In genomic region chr10:43573250-43574034, GRCh38 we compare ENCODE assay signal across 8 cellular contexts. TPM values are rescaled to one million over a fixed set of nuclear protein-coding genes. Genes with fewer than 3 reads are reported as not detected.
DNase-seq lines count a peak whose midpoint lies in the region; ATAC-seq, FAIRE-seq and TF ChIP-seq lines count a peak whose summit lies in the region.

No MANE protein-coding gene starts in this region.

- H2BK15ac ChIP-seq in H1 (ENCODE audit: low read length): no peak overlapping the region

- 0 out of 2 replicates have a peak overlapping the region, but pooled peaks have one; percentile 11 for H2AFZ ChIP-seq in H1 (ENCODE audit: low read length)

- no peak overlapping the region for H2BK20ac ChIP-seq in H1 (ENCODE audit: low read length)

- H3K4me1 Mint-ChIP-seq in neural crest cell: peaks cover 38% of the 10 kb centered on the region

- peaks cover 25 to 53% of the 10 kb centered on the region in 2 experiments for H3K9me3 ChIP-seq in H1 (ENCODE audit: insufficient read depth in 2 of 2, low read depth in 1 of 2, low read length in 1 of 2)

- no peak overlapping the region for H3K23ac ChIP-seq in H1 (ENCODE audit: insufficient read length)

- no peak overlapping the region for H2BK12ac ChIP-seq in H1 (ENCODE audit: low read depth, low read length)

- no peak overlapping the region for H2BK5ac ChIP-seq in H1 (ENCODE audit: low read depth, low read length)

- H3K27me3 ChIP-seq in BJ (ENCODE audit: control insufficient read depth, insufficient read depth, low read length) (no peaks in the 10 kb centered on the region), H1 (replicated peaks in 1 of 4; ENCODE audit: control insufficient read depth in 3 of 4, extremely low read depth in 1 of 4, insufficient read depth in 3 of 4, low read length in 3 of 4) (peaks cover 0 to 19% (median 9%) of the 10 kb centered on the region in 4 experiments; a peak in 6 of 7 replicates)

- H3K4me1 ChIP-seq in H1 (replicated peaks in 1 of 4; ENCODE audit: control insufficient read depth in 3 of 4, insufficient read depth in 4 of 4, low read length in 3 of 4): peaks cover 0 to 5% (median 1%) of the 10 kb centered on the region in 4 experiments; a peak in 2 of 7 replicates

- no peak for TF ChIP-seq POLR2A in H1 (IDR thresholded peaks at IDR 0.05; ENCODE audit: control extremely low read depth in 1 of 2, low read depth in 2 of 2, low read length in 2 of 2)

- no peak overlapping the region for H3K27ac ChIP-seq in H1 (ENCODE audit: low read depth, low read length)

- H4K5ac ChIP-seq in H1 (ENCODE audit: insufficient read length, low read depth, low read length): no peak overlapping the region

- H3K79me2 ChIP-seq in H1 (ENCODE audit: control insufficient read depth in 1 of 2, insufficient read depth in 2 of 2, low read length in 2 of 2): peaks cover 0 to 3% of the 10 kb centered on the region in 2 experiments; a peak in 1 of 4 replicates

- H3K4me2 ChIP-seq in H1 (ENCODE audit: insufficient read depth in 1 of 2, low read depth in 2 of 2, low read length in 2 of 2): peak overlapping the region; percentile 63 to 96

- H3K9ac ChIP-seq in H1 (replicated peaks in 1 of 4; ENCODE audit: extremely low read depth in 1 of 4, low read depth in 3 of 4, low read length in 3 of 4): peak overlapping the region in 2 of 4 experiments; percentile 3 to 18; a peak in 1 of 7 replicates

- H2AK5ac ChIP-seq in H1 (ENCODE audit: low read depth, low read length): no peak overlapping the region

- 55% methylated on average over 17 of the region's 17 CpGs; no CpG with 5 or more reads in 1 of the 2 experiments for WGBS in H1 (ENCODE audit: extremely low coverage in 1 of 2, insufficient coverage in 1 of 2, insufficient read length in 1 of 2, insufficient replicate concordance in 2 of 2, low coverage in 1 of 2, low lambda C conversion rate in 2 of 2, missing lambda C conversion rate in 1 of 2), 2 experiments

- H3K23me2 ChIP-seq in H1 (ENCODE audit: low read depth, low read length): peaks cover 7% of the 10 kb centered on the region; the same call in 1 of the 2 replicates

- peaks cover 0 to 2% of the 10 kb centered on the region in 2 experiments for H4K20me1 ChIP-seq in H1 (replicated peaks in 1 of 2; ENCODE audit: control insufficient read depth in 1 of 2, insufficient read depth in 2 of 2, low read length in 2 of 2)

- no peak overlapping the region for H3K4ac ChIP-seq in H1 (replicated peaks; ENCODE audit: insufficient read length, low read depth, low read length)

- H3K27me3 Mint-ChIP-seq in neural crest cell (ENCODE audit: low read depth): peaks cover 11% of the 10 kb centered on the region

- peaks cover 24% of the 10 kb centered on the region for H3K36me3 Mint-ChIP-seq in neural crest cell (ENCODE audit: low read depth)

- POLR2A ChIA-PET in BJ (lab: Charles Lee) (no interaction called here), H1 (lab: Charles Lee; ENCODE audit: partially characterized antibody) (interaction anchor here (0.7 to 3.6 kb wide), 6 partner anchors 9 to 671 kb away, joined by 3 to 23 read pairs (median 4); partner anchors contain the start of gene ZNF32)

- H3K4me3 Mint-ChIP-seq in neural crest cell: peak overlapping the region; percentile 85

- no peak overlapping the region for H3K14ac ChIP-seq in H1 (ENCODE audit: insufficient read length)

- H4K91ac ChIP-seq in H1 (replicated peaks; ENCODE audit: insufficient read length, low read length): no peak overlapping the region

- no peaks in the 10 kb centered on the region for H3K36me3 ChIP-seq in BJ (ENCODE audit: control insufficient read depth, insufficient read depth, low read length)
- peaks cover 0 to 10% (median 0%) of the 10 kb centered on the region in 4 experiments; a peak in 2 of 8 replicates for H3K36me3 ChIP-seq in H1 (ENCODE audit: control insufficient read depth in 2 of 4, insufficient read depth in 4 of 4, low read length in 3 of 4)

- no peak for TF ChIP-seq RAD21 in H1 (IDR thresholded peaks at IDR 0.05 in 1 of 2, conservative IDR thresholded peaks at IDR 0.05 in 1 of 2; ENCODE audit: low read depth in 2 of 2, low read length in 2 of 2)

- DNase-seq in BJ (ENCODE audit: low read depth) (no peak), NAMALWA (ENCODE audit: low spot score) (peak; percentile 7), H1 (ENCODE audit: low read depth in 1 of 2, low spot score in 2 of 2) (no peak), neural crest cell (ENCODE audit: low read depth, low spot score) (no peak), GM10266 (ENCODE audit: extremely low spot score) (no peak), NCI-H1092 treated with DMSO at 0.1 percent for 48 hours (lab: John Stamatoyannopoulos, UW) (no peak)

- peak overlapping the region; percentile 95; the same call in 1 of the 2 replicates for H4K8ac ChIP-seq in H1 (ENCODE audit: extremely low read depth, insufficient read depth, low read length)

- no peak overlapping the region for H2BK120ac ChIP-seq in H1 (replicated peaks; ENCODE audit: low read depth, low read length)

- CTCF ChIA-PET in BJ (lab: Yijun Ruan, JAX) (interaction anchor here (0.6 kb wide), 1 partner anchor 93 kb away, joined by 3 read pairs; no protein-coding TSS in a partner anchor), H1 (lab: Charles Lee; ENCODE audit: partially characterized antibody) (interaction anchor here (1.7 kb wide), 1 partner anchor 14 kb away, joined by 5 read pairs; no protein-coding TSS in a partner anchor)

- TF ChIP-seq EP300 in H1 (IDR thresholded peaks at IDR 0.05; ENCODE audit: borderline replicate concordance in 1 of 2, low read depth in 2 of 2, low read length in 2 of 2): no peak

- peak overlapping the region; percentile 20; the same call in 1 of the 2 replicates for H3K18ac ChIP-seq in H1 (ENCODE audit: extremely low read depth, low read length)

- H3K4me3 ChIP-seq in BJ (ENCODE audit: low read depth, low read length) (peak overlapping the region; percentile 64), H1 (ENCODE audit: extremely low read depth in 1 of 4, insufficient read depth in 2 of 4, low read depth in 3 of 4, low read length in 4 of 4) (peak overlapping the region; percentile 26 to 64 (median 46))

- peak overlapping the region; percentile 90 for H3K27ac Mint-ChIP-seq in neural crest cell (ENCODE audit: unreplicated experiment)

- TF ChIP-seq CTCF in BJ (IDR thresholded peaks at IDR 0.05; ENCODE audit: insufficient read depth, low read depth, low read length) (no peak), H1 (IDR thresholded peaks at IDR 0.05; ENCODE audit: control extremely low read depth in 1 of 3, insufficient read depth in 1 of 3, low read depth in 1 of 3, low read length in 3 of 3) (no peak), neural crest cell (conservative IDR thresholded peaks at IDR 0.05) (no peak), GM10266 (IDR thresholded peaks at IDR 0.05; ENCODE audit: control insufficient read depth, insufficient read depth, low read depth, missing control alignments) (no peak)

- no peak for FAIRE-seq in H1 (lab: Jason Lieb, UNC)

- peaks cover 8% of the 10 kb centered on the region; the same call in 1 of the 2 replicates for H3K79me1 ChIP-seq in H1 (ENCODE audit: low read depth, low read length)

- no peak for ATAC-seq in GM19023 (IDR thresholded peaks at IDR 0.05; ENCODE audit: unreplicated experiment)
- ATAC-seq in esophagus mucosa: no peak

- peaks cover 12% of the 10 kb centered on the region for H3K9me3 Mint-ChIP-seq in neural crest cell

- no peak overlapping the region for H3K56ac ChIP-seq in H1 (replicated peaks; ENCODE audit: insufficient read length, low read depth, low read length)

TF ChIP-seq in H1, 55 proteins besides CTCF, POLR2A, EP300 and RAD21:
- TF ChIP-seq CBX5 (IDR thresholded peaks at IDR 0.05; ENCODE audit: low read depth, low read length): no peak
- no peak for TF ChIP-seq SIRT6 (IDR thresholded peaks at IDR 0.05; ENCODE audit: low read length)
- no peak for TF ChIP-seq JUND (IDR thresholded peaks at IDR 0.05; ENCODE audit: low read length)
- peak; percentile 65 for TF ChIP-seq E2F6 (IDR thresholded peaks at IDR 0.05)
- no peak for TF ChIP-seq RNF2 (IDR thresholded peaks at IDR 0.05; ENCODE audit: borderline replicate concordance, low read depth, low read length, missing control alignments, poor library complexity, severe bottlenecking)

RNA-seq across cellular contexts. Expression of gene ZNF239, which starts 1.0 kb away (rescaled TPM):
- polyA plus RNA-seq in BJ (2011; rRNA removed) (5.1 and 5.8 TPM in 2 replicates), H1 (2011; rRNA removed) (1.3 and 2.4 TPM in 2 replicates)
- 3.6 and 5.7 TPM in 2 replicates for polyA minus RNA-seq in BJ (2011; rRNA and poly(A)+ RNA removed)
- 10.3 and 11.4 TPM in 2 replicates for total RNA-seq in H1 (2021; fragmentation: NEBNext Ultra II Directional; extraction: Animal tissue kit (Norgen Biotek cat#: 25700))
- 3.2 TPM for polyA plus RNA-seq in H1 (2011; cell fraction: cytosol; rRNA removed)
- 3.0 TPM for polyA plus RNA-seq in H1 (2011; cell fraction: nucleus; rRNA removed)
- polyA plus RNA-seq in H1 (2012, experiment 1 of 2): 3.3 to 6.3 TPM (median 3.4 TPM) in 4 replicates
- 0.50 TPM for polyA plus RNA-seq in H1 (2012, experiment 2 of 2)
- polyA plus RNA-seq in H1 (2013, experiment 1 of 2): 7.0 TPM
- 6.2 TPM for polyA plus RNA-seq in H1 (2013, experiment 2 of 2)
- polyA minus RNA-seq in H1 (2011; rRNA and poly(A)+ RNA removed): 8.7 and 11.6 TPM in 2 replicates
- 3.3 TPM for polyA minus RNA-seq in H1 (2011; cell fraction: cytosol; rRNA and poly(A)+ RNA removed)
- polyA minus RNA-seq in H1 (2011; cell fraction: nucleus; rRNA and poly(A)+ RNA removed): 9.8 TPM
- total RNA-seq in neural crest cell (11.2 and 12.1 TPM in 2 replicates), esophagus mucosa (0.64 TPM)

RNA-seq across cellular contexts. Expression of gene ZNF485, which starts 32.8 kb away (rescaled TPM):
- polyA plus RNA-seq in BJ (2011; rRNA removed): 0.98 and 1.3 TPM in 2 replicates
- polyA minus RNA-seq in BJ (2011; rRNA and poly(A)+ RNA removed): 1.2 and 1.7 TPM in 2 replicates
- total RNA-seq in H1 (2021; fragmentation: NEBNext Ultra II Directional; extraction: Animal tissue kit (Norgen Biotek cat#: 25700)): 5.9 and 8.2 TPM in 2 replicates
- polyA plus RNA-seq in H1 (2011; rRNA removed): 2.5 and 3.2 TPM in 2 replicates
- 3.0 TPM for polyA plus RNA-seq in H1 (2011; cell fraction: cytosol; rRNA removed)
- 6.5 TPM for polyA plus RNA-seq in H1 (2011; cell fraction: nucleus; rRNA removed)
- 2.7 to 4.3 TPM (median 3.3 TPM) in 4 replicates for polyA plus RNA-seq in H1 (2012, experiment 1 of 2)
- polyA plus RNA-seq in H1 (2012, experiment 2 of 2): 0.30 TPM
- polyA plus RNA-seq in H1 (2013, experiment 1 of 2): 5.5 TPM
- polyA plus RNA-seq in H1 (2013, experiment 2 of 2): 4.3 TPM
- 7.4 and 7.9 TPM in 2 replicates for polyA minus RNA-seq in H1 (2011; rRNA and poly(A)+ RNA removed)
- 10.9 TPM for polyA minus RNA-seq in H1 (2011; cell fraction: cytosol; rRNA and poly(A)+ RNA removed)
- polyA minus RNA-seq in H1 (2011; cell fraction: nucleus; rRNA and poly(A)+ RNA removed): 21.3 TPM
- 8.2 and 8.4 TPM in 2 replicates for total RNA-seq in neural crest cell
- 2.5 TPM for total RNA-seq in esophagus mucosa
